In genomic region chr4:88007304-88008132, GRCh38 we compare ENCODE assay signal across 8 cellular contexts. TPM values are rescaled to one million over a fixed set of nuclear protein-coding genes. Genes with fewer than 3 reads are reported as not detected.
DNase-seq lines count a peak whose midpoint lies in the region; ATAC-seq and TF ChIP-seq lines count a peak whose summit lies in the region.

Gene PKD2 (plus strand): TSS chr4:88007635. CDS start chr4:88007734, 99 bp downstream.

- CTCF ChIA-PET in AG04449 (lab: Yijun Ruan, JAX) = interaction anchor here (1.5 to 3.7 kb wide), 2 partner anchors 34 to 155 kb away, joined by 3 to 17 read pairs; no protein-coding TSS in a partner anchor

- DNase-seq in AG04449 (ENCODE audit: low read depth, low spot score) (no peak), NCI-H446 (lab: John Stamatoyannopoulos, UW) (peak; percentile 30 to 76), dermis blood vessel endothelial cell (peak; percentile 82)
- DNase-seq in activated CD4-positive, alpha-beta T cell treated with anti-CD3 and anti-CD28 coated beads, Interleukin-2, amount 50 U/mL, for 1 hour = peak; percentile 58
- peak; percentile 68 for DNase-seq in stimulated activated CD4-positive, alpha-beta T cell treated with anti-CD3 and anti-CD28 coated beads, Interleukin-4, amount 100 ng/mL, for 24 hours

- no peak for TF ChIP-seq CTCF in AG04449 (IDR thresholded peaks at IDR 0.05; ENCODE audit: insufficient read depth, low read length, missing control alignments)
- no peak for TF ChIP-seq CTCF in liver (IDR thresholded peaks at IDR 0.05; ENCODE audit: low read depth, low read length, missing input control)

- peak within 1 kb of the TSS; percentile 4 to 61 for H3K27ac ChIP-seq in liver (ENCODE audit: low read depth in 1 of 2, low read length in 2 of 2)

- POLR2A ChIA-PET in AG04449 (lab: Yijun Ruan, JAX) = no interaction called here

- H3K9ac ChIP-seq in liver (ENCODE audit: low read depth in 1 of 2, low read length in 2 of 2) = peak within 1 kb of the TSS in 1 of 2 donors; percentile 28

- no peaks in the 10 kb centered on the region for H3K9me3 ChIP-seq in liver (ENCODE audit: control insufficient read depth in 4 of 4, low read length in 3 of 4)

- no peaks in the 10 kb centered on the region for H3K27me3 ChIP-seq in liver (ENCODE audit: control insufficient read depth in 4 of 4, insufficient read depth in 4 of 4, low read length in 3 of 4)

- WGBS in liver = under 1% methylated on average over 116 of the region's 117 CpGs

- ATAC-seq in GM18520 (IDR thresholded peaks at IDR 0.05; ENCODE audit: unreplicated experiment) = peak; percentile 79
- ATAC-seq in HG03045 (IDR thresholded peaks at IDR 0.05; ENCODE audit: unreplicated experiment) = peak; percentile 93

- no peaks in the 10 kb centered on the region for H3K36me3 ChIP-seq in liver (ENCODE audit: control insufficient read depth in 4 of 4, insufficient read depth in 3 of 4, low read depth in 1 of 4, low read length in 3 of 4)

- H3K4me1 ChIP-seq in liver (ENCODE audit: control insufficient read depth in 4 of 4, insufficient read depth in 4 of 4, low read length in 3 of 4) = peaks cover 4 to 12% (median 9%) of the 10 kb centered on the region in 4 donors

- no peak for TF ChIP-seq RAD21 in liver (IDR thresholded peaks at IDR 0.05)

- H3K4me3 ChIP-seq in AG04449 (ENCODE audit: low read depth, low read length) (peak within 1 kb of the TSS; percentile 78), liver (ENCODE audit: low read depth in 1 of 3, low read length in 3 of 3) (peak within 1 kb of the TSS; percentile 66 to 90 (median 78))

TF ChIP-seq in liver, 16 proteins besides CTCF, POLR2A, EP300 and RAD21:
- no peak for TF ChIP-seq RXRA (IDR thresholded peaks at IDR 0.05)
- peak in 1 of 2 donors; percentile 38 for TF ChIP-seq EGR1 (IDR thresholded peaks at IDR 0.05; ENCODE audit: low read depth in 2 of 2)
- TF ChIP-seq YY1 (IDR thresholded peaks at IDR 0.05) = peak; percentile 48
- TF ChIP-seq MAX (IDR thresholded peaks at IDR 0.05) = no peak

RNA-seq across cellular contexts. Expression of gene PKD2, which starts in this region (rescaled TPM):
- total RNA-seq in dermis blood vessel endothelial cell = 41.9 and 48.8 TPM in 2 replicates
- total RNA-seq in liver = 10 to 100 TPM; 10.5 to 11.4 TPM
- 1 to 10 TPM; 1.5 to 3.8 TPM for polyA plus RNA-seq in liver
